Comparison of ENCODE assay signal across 26 cellular contexts in genomic region chr10:58480321-58480720, GRCh38.
"Had no signal": no experiment of that assay in that cellular context is flagged by ENCODE, and none has a peak within 500 bp of the region (broad histone marks: within the 10 kb centered on the region; RNA-seq: fewer than 3 reads in every experiment).

No MANE protein-coding gene starts in this region.

- H3K4me3 ChIP-seq: neural progenitor cell, ovary, psoas muscle, right lobe of liver, sigmoid colon, stomach, thoracic aorta, thyroid gland, tibial nerve, upper lobe of left lung, vagina had no signal

- H3K4me1 ChIP-seq: neural progenitor cell, parathyroid adenoma, psoas muscle, right lobe of liver, sigmoid colon, stomach, thyroid gland, upper lobe of left lung, vagina had no signal

- H3K4me2 ChIP-seq: neural progenitor cell had no signal

- FAIRE-seq: small intestine, urothelium cell line had no signal

- H3K9me3 ChIP-seq: ovary, psoas muscle, right lobe of liver, sigmoid colon, stomach, thoracic aorta, thyroid gland, tibial nerve, upper lobe of left lung, vagina had no signal

- H3K36me3 ChIP-seq: neural progenitor cell, ovary, right lobe of liver, sigmoid colon, stomach, thoracic aorta, thyroid gland, tibial nerve, upper lobe of left lung, vagina had no signal

- H3K27ac ChIP-seq: neural progenitor cell, ovary, parathyroid adenoma, psoas muscle, right lobe of liver, sigmoid colon, stomach, thoracic aorta, thyroid gland, tibial nerve, upper lobe of left lung, vagina had no signal

- ATAC-seq: natural killer cell; psoas muscle; right cardiac atrium; right lobe of liver; stimulated activated effector memory CD8-positive, alpha-beta T cell treated with anti-CD3 and anti-CD28 coated beads, Interleukin-12 subunit alpha, Interleukin-12 subunit beta, amount 100 ng/mL, for 72 hours; stimulated activated naive B cell treated with anti-CD40 and anti-IgM and Interleukin-4, amounts not matched to agents 10 μg/mL and 1 μg/mL and 100 μg/mL, for 72 hours had no signal

- DNase-seq: natural killer cell; occipital lobe; ovary; posterior cingulate gyrus; psoas muscle; right cardiac atrium; right lobe of liver; sigmoid colon; stimulated activated CD4-positive, alpha-beta T cell treated with anti-CD3 and anti-CD28 coated beads, Interleukin-15, amount 100 ng/mL, for 24 hours; stimulated activated CD4-positive, alpha-beta T cell treated with anti-CD3 and anti-CD28 coated beads, Interleukin-2, amount 100 ng/mL, for 24 hours; stimulated activated CD4-positive, alpha-beta T cell treated with anti-CD3 and anti-CD28 coated beads, Interleukin-2, amount 100 ng/mL, for 48 hours; stimulated activated CD4-positive, alpha-beta T cell treated with anti-CD3 and anti-CD28 coated beads, Interleukin-4, amount 100 ng/mL, for 24 hours; stimulated activated naive B cell treated with anti-CD40 and anti-IgM and Interleukin-4, amounts not matched to agents 10 μg/mL and 1 μg/mL and 100 μg/mL, for 72 hours; stimulated activated naive CD4-positive, alpha-beta T cell treated with Interleukin-2 at 50 U/mL for 16 hours; stomach; thyroid gland; trophoblast cell; upper lobe of left lung had no signal
